In the genomic region with DNA sequence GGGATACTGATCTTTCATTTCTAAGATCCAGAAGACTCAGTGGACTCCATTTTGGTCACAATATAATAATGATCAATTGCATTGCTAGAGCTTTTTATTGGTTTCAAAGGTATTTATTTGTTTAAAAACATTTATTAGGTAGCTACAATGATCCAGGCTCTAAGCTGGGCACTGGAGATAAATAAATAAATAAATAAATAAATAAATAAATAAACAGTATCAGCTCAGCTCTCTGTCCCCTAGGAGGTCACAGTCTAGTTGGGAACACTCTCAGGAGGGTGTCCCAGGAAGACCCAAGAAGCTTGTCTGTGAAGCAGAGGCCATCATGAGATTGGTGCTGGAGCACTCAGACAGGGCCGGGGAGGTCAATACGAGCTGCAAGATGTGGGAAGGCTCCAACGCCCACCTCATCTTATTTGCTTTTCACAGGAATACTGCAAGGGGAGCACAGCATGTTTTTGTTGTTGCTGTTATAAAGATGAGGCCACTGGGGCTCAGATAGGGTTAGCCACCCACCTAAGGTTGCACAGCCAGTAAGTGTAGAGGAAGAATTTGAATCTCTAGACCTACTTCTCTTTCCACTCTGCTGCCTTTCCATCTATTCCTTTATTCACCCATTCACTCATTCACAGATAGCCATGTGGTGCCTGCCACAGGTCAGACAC, we compare ENCODE assay signal across 1 cellular context.
TF ChIP-seq lines count a peak whose summit lies in the region.

No MANE protein-coding gene starts in this region.

TF ChIP-seq in K562, 482 proteins besides CTCF, POLR2A, EP300 and RAD21:
- TF ChIP-seq ZFP36 (IDR thresholded peaks at IDR 0.05; ENCODE audit: low read depth, low read length, partially characterized antibody) (peak; percentile 13), ZNF347 (CRISPR knock-in tag; IDR thresholded peaks at IDR 0.05; ENCODE audit: low read depth) (no peak)
